In the genomic region with DNA sequence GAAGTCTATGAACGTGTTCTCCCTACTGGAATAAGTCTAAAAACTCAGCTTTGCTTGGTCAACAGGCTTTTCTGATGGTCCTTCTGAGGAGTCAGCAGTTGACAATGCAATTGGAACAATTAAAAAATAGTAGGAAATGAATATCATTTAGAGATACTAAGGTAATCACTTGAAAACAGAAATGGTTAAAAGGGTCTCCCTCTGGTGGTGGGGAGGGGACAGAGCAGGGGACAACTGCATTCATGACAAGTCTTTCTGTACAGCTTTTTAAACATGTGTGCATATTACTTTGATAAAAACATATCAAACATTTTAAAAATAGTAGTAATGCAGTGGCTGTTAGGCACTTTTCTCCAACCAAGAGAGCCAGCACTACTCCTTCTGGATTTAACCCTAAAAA, we compare ENCODE assay signal across 8 cellular contexts.
A peak's percentile ranks its signal among the peaks of the same experiment; 100 is the strongest.
DNase-seq lines count a peak whose midpoint lies in the region; ATAC-seq and TF ChIP-seq lines count a peak whose summit lies in the region.

No MANE protein-coding gene starts in this region.

- H3K36me3 ChIP-seq in lower lobe of right lung, result no peaks in the 10 kb centered on the region

- no peaks in the 10 kb centered on the region for H3K27me3 ChIP-seq in lower lobe of right lung (ENCODE audit: low read depth)

- no peaks in the 10 kb centered on the region for H3K36me3 Mint-ChIP-seq in activated CD4-positive, alpha-beta T cell treated with anti-CD3 and anti-CD28 coated beads for 36 hours (ENCODE audit: low read depth)
- no peaks in the 10 kb centered on the region for H3K36me3 Mint-ChIP-seq in activated T-helper 17 cell treated with anti-CD3 and anti-CD28 coated beads, Interleukin-2, amount 50 U/mL, for 72 hours (ENCODE audit: low read depth)

- ATAC-seq in activated CD4-positive, alpha-beta T cell treated with anti-CD3 and anti-CD28 coated beads for 36 hours, result no peak
- ATAC-seq in HG02870 (IDR thresholded peaks at IDR 0.05; ENCODE audit: unreplicated experiment), result peak; percentile 65
- ATAC-seq in lower lobe of right lung, result no peak
- no peak for ATAC-seq in activated T-helper 17 cell treated with anti-CD3 and anti-CD28 coated beads, Interleukin-2, amount 50 U/mL, for 72 hours (replicated peaks)
- no peak for ATAC-seq in HG03354 (IDR thresholded peaks at IDR 0.05; ENCODE audit: poor library complexity, severe bottlenecking, unreplicated experiment)
- ATAC-seq in HG03045 (IDR thresholded peaks at IDR 0.05; ENCODE audit: unreplicated experiment), result no peak

- no peaks in the 10 kb centered on the region for H3K9me3 ChIP-seq in lower lobe of right lung

- peak; percentile 51 for DNase-seq in activated CD4-positive, alpha-beta T cell treated with anti-CD3 and anti-CD28 coated beads for 36 hours
- no peak for DNase-seq in activated CD4-positive, alpha-beta T cell treated with anti-CD3 and anti-CD28 coated beads, Interleukin-2, amount 50 U/mL, for 4 hours
- DNase-seq in SW480 (ENCODE audit: low spot score), result peak; percentile 30
- DNase-seq in lower lobe of right lung, result no peak

- no peak overlapping the region for H3K27ac Mint-ChIP-seq in activated CD4-positive, alpha-beta T cell treated with anti-CD3 and anti-CD28 coated beads for 36 hours
- no peak overlapping the region for H3K27ac Mint-ChIP-seq in activated T-helper 17 cell treated with anti-CD3 and anti-CD28 coated beads, Interleukin-2, amount 50 U/mL, for 72 hours

- no peak overlapping the region for H3K4me3 ChIP-seq in lower lobe of right lung

- peak; percentile 38 for TF ChIP-seq CTCF in lower lobe of right lung (IDR thresholded peaks at IDR 0.05)

- CTCF ChIA-PET in activated CD4-positive, alpha-beta T cell treated with anti-CD3 and anti-CD28 coated beads for 36 hours (lab: Charles Lee), result interaction anchor here (0.7 to 2.1 kb wide), 3 partner anchors 11 to 1510 kb away, joined by 3 to 10 read pairs (median 3); no protein-coding TSS in a partner anchor

- H3K9me3 Mint-ChIP-seq in activated CD4-positive, alpha-beta T cell treated with anti-CD3 and anti-CD28 coated beads for 36 hours (ENCODE audit: low read depth), result no peaks in the 10 kb centered on the region
- no peaks in the 10 kb centered on the region for H3K9me3 Mint-ChIP-seq in activated T-helper 17 cell treated with anti-CD3 and anti-CD28 coated beads, Interleukin-2, amount 50 U/mL, for 72 hours

- H3K4me3 Mint-ChIP-seq in activated CD4-positive, alpha-beta T cell treated with anti-CD3 and anti-CD28 coated beads for 36 hours, result no peak overlapping the region
- no peak overlapping the region for H3K4me3 Mint-ChIP-seq in activated T-helper 17 cell treated with anti-CD3 and anti-CD28 coated beads, Interleukin-2, amount 50 U/mL, for 72 hours

- POLR2A ChIA-PET in activated CD4-positive, alpha-beta T cell treated with anti-CD3 and anti-CD28 coated beads for 36 hours (lab: Charles Lee), result no interaction called here

- H3K4me1 ChIP-seq in lower lobe of right lung, result no peaks in the 10 kb centered on the region

- no peak overlapping the region for H3K27ac ChIP-seq in lower lobe of right lung

- intact Hi-C loops in activated CD4-positive, alpha-beta T cell treated with anti-CD3 and anti-CD28 coated beads for 36 hours (cut with DNase I, micrococcal nuclease), result no loop called here
- intact Hi-C loops in lower lobe of right lung (cut with DNase I), result no loop called here

- no peaks in the 10 kb centered on the region for H3K27me3 Mint-ChIP-seq in activated CD4-positive, alpha-beta T cell treated with anti-CD3 and anti-CD28 coated beads for 36 hours
- peaks cover 4% of the 10 kb centered on the region for H3K27me3 Mint-ChIP-seq in activated T-helper 17 cell treated with anti-CD3 and anti-CD28 coated beads, Interleukin-2, amount 50 U/mL, for 72 hours

- H3K4me1 Mint-ChIP-seq in activated CD4-positive, alpha-beta T cell treated with anti-CD3 and anti-CD28 coated beads for 36 hours, result no peaks in the 10 kb centered on the region
- H3K4me1 Mint-ChIP-seq in activated T-helper 17 cell treated with anti-CD3 and anti-CD28 coated beads, Interleukin-2, amount 50 U/mL, for 72 hours, result no peaks in the 10 kb centered on the region

Comparison
In these comparisons a context has a peak if more than half of its experiments do, and no peak if none do; other contexts are left out.
1. DNase-seq: peak in activated CD4-positive, alpha-beta T cell treated with anti-CD3 and anti-CD28 coated beads for 36 hours (single experiment) and SW480 (single experiment); none in activated CD4-positive, alpha-beta T cell treated with anti-CD3 and anti-CD28 coated beads, Interleukin-2, amount 50 U/mL, for 4 hours (0 of 2) and lower lobe of right lung (single experiment).